ENCODE assay signal across 32 cellular contexts in genomic region chr2:211816739-211817138, GRCh38.
DNase-seq lines count a peak whose midpoint lies in the region; ATAC-seq and TF ChIP-seq lines count a peak whose summit lies in the region.
"Had no signal": no experiment of that assay in that cellular context is flagged by ENCODE, and none has a peak within 500 bp of the region (broad histone marks: within the 10 kb centered on the region; RNA-seq: fewer than 3 reads in every experiment).

No MANE protein-coding gene starts in this region.

- CTCF ChIA-PET in HEK293 (lab: Yijun Ruan, JAX): no interaction called here

- no peaks in the 10 kb centered on the region for H3K36me3 ChIP-seq in HEK293 (ENCODE audit: control insufficient read depth in 2 of 2, insufficient read depth in 1 of 2, low read length in 2 of 2)
- H3K36me3 ChIP-seq: ascending aorta; BLaER1 treated with 17β-estradiol and CSF1 and Interleukin-3, amounts not matched to agents 10 nM and 100 nM; ovary; Peyer's patch; SJCRH30; suprapubic skin; upper lobe of right lung; WERI-Rb-1 had no signal

- intact Hi-C loops in posterior vena cava (cut with DNase I): no loop called here

- H3K4me3 ChIP-seq in HEK293 (ENCODE audit: low read depth, low read length): no peak overlapping the region
- H3K4me3 ChIP-seq: ascending aorta; BLaER1 treated with 17β-estradiol and CSF1 and Interleukin-3, amounts not matched to agents 10 nM and 100 nM; ovary; Peyer's patch; SJCRH30; suprapubic skin; upper lobe of right lung had no signal

- no peaks in the 10 kb centered on the region for H3K9me3 ChIP-seq in HEK293 (ENCODE audit: control insufficient read depth, insufficient read depth, low read depth, low read length)
- H3K9me3 ChIP-seq: ascending aorta, ovary, Peyer's patch, SJCRH30, suprapubic skin, upper lobe of right lung had no signal

- H3K4me1 ChIP-seq in HEK293 (ENCODE audit: control insufficient read depth, insufficient read depth, low read length): peaks cover 4% of the 10 kb centered on the region
- H3K4me1 ChIP-seq: ascending aorta; BLaER1 treated with 17β-estradiol and CSF1 and Interleukin-3, amounts not matched to agents 10 nM and 100 nM; Peyer's patch; SJCRH30; suprapubic skin; upper lobe of right lung had no signal

- ATAC-seq in SK-N-SH treated with all-trans-retinoic acid at 6 μM for 48 hours: peak; percentile 28; the same call in 1 of the 3 replicates
- ATAC-seq: left lobe of liver, T-cell, upper lobe of right lung had no signal

- peak; percentile 58 for DNase-seq in NCI-H1436 treated with DMSO at 0.1 percent for 48 hours (lab: John Stamatoyannopoulos, UW)
- peak; percentile 64 for DNase-seq in NCI-H2227 treated with DMSO at 0.1 percent for 48 hours (lab: John Stamatoyannopoulos, UW)
- no peak for DNase-seq in SHP77 (lab: John Stamatoyannopoulos, UW)
- DNase-seq in EL: no peak
- DNase-seq in posterior vena cava (ENCODE audit: low spot score): no peak
- no peak for DNase-seq in activated T-cell treated with anti-CD3 and anti-CD28 coated beads, Interleukin-2, amount 50 U/mL, for 1 hour
- DNase-seq: activated CD4-positive, alpha-beta T cell treated with anti-CD3 and anti-CD28 coated beads for 48 hours; activated naive CD8-positive, alpha-beta T cell treated with anti-CD3 and anti-CD28 coated beads, Interleukin-2, amount 10 ng/mL, durations not matched to agents 7 days and 5 days; cortex of kidney; DND-41; erythroblast; glutamatergic neuron; Kasumi-1; mesenchymal stem cell; NCI-H1930; nephron progenitor cell; ovary; Peyer's patch; retina; SJCRH30; small intestine; stimulated activated CD4-positive, alpha-beta T cell treated with anti-CD3 and anti-CD28 coated beads, Interleukin-1b, Interleukin-23, amount 100 ng/mL, for 48 hours; stimulated activated naive CD4-positive, alpha-beta T cell treated with Interleukin-2 at 50 U/mL for 16 hours; T-cell; upper lobe of right lung; WERI-Rb-1 had no signal

- POLR2A ChIA-PET in HEK293 (lab: Yijun Ruan, JAX): no interaction called here

- TF ChIP-seq CTCF in HEK293 (tag by site-specific recombination; IDR thresholded peaks at IDR 0.05): no peak

- no peak overlapping the region for H3K27ac ChIP-seq in HEK293 (ENCODE audit: extremely low read depth, low read depth, low read length)
- H3K27ac ChIP-seq: ascending aorta; BLaER1 treated with 17β-estradiol and CSF1 and Interleukin-3, amounts not matched to agents 10 nM and 100 nM; ovary; Peyer's patch; SJCRH30; suprapubic skin; upper lobe of right lung; WERI-Rb-1 had no signal

TF ChIP-seq in HEK293, 187 proteins besides CTCF, POLR2A, EP300 and RAD21:
- TF ChIP-seq PRDM6 (tag by site-specific recombination; IDR thresholded peaks at IDR 0.05) (peak; percentile 61), ZNF548 (tag by site-specific recombination; IDR thresholded peaks at IDR 0.05) (no peak), OSR2 (tag by site-specific recombination; IDR thresholded peaks at IDR 0.05) (no peak)

TF ChIP-seq in SK-N-SH treated with all-trans-retinoic acid at 6 μM for 48 hours, 23 proteins besides CTCF, POLR2A, EP300 and RAD21:
- TF ChIP-seq PPARA (CRISPR knock-in tag; IDR thresholded peaks at IDR 0.05; ENCODE audit: borderline replicate concordance) (no peak), SNAI2 (CRISPR knock-in tag; IDR thresholded peaks at IDR 0.05) (no peak), GLIS3 (CRISPR knock-in tag; IDR thresholded peaks at IDR 0.05) (no peak), ISL1 (CRISPR knock-in tag; IDR thresholded peaks at IDR 0.05) (0 out of 2 replicates have a peak, but pooled peaks have one; percentile 20), PATZ1 (CRISPR knock-in tag; IDR thresholded peaks at IDR 0.05; ENCODE audit: borderline replicate concordance) (no peak), POU6F1 (CRISPR knock-in tag; IDR thresholded peaks at IDR 0.05; ENCODE audit: borderline replicate concordance, low read depth) (no peak), TOX (CRISPR knock-in tag; IDR thresholded peaks at IDR 0.05; ENCODE audit: borderline replicate concordance) (no peak)

Comparison
In these comparisons a context has a peak if more than half of its experiments do, and no peak if none do; other contexts are left out.
1. DNase-seq: peak in NCI-H1436 treated with DMSO at 0.1 percent for 48 hours (single experiment) and NCI-H2227 treated with DMSO at 0.1 percent for 48 hours (single experiment); none in SHP77 (0 of 2), EL (single experiment), posterior vena cava (single experiment) and activated T-cell treated with anti-CD3 and anti-CD28 coated beads, Interleukin-2, amount 50 U/mL, for 1 hour (single experiment).